ENCODE assay signal across 10 cellular contexts in genomic region chr1:27138368-27138767, GRCh38. TPM values are rescaled to one million over a fixed set of nuclear protein-coding genes. Genes with fewer than 3 reads are reported as not detected.
DNase-seq lines count a peak whose midpoint lies in the region; ATAC-seq, FAIRE-seq and TF ChIP-seq lines count a peak whose summit lies in the region.
"Had no signal": no experiment of that assay in that cellular context is flagged by ENCODE, and none has a peak within 500 bp of the region (broad histone marks: within the 10 kb centered on the region; RNA-seq: fewer than 3 reads in every experiment).

No MANE protein-coding gene starts in this region.

- H3K4me1 ChIP-seq in kidney (ENCODE audit: control insufficient read depth in 1 of 2, insufficient read depth in 1 of 2, low read depth in 1 of 2, low read length in 2 of 2) (peaks cover 15 to 31% of the 10 kb centered on the region in 2 donors), small intestine (ENCODE audit: control insufficient read depth in 2 of 2, insufficient read depth in 1 of 2, low read depth in 1 of 2, low read length in 1 of 2) (peaks cover 16 to 44% of the 10 kb centered on the region in 2 donors)

- TF ChIP-seq CTCF in HL-60 (IDR thresholded peaks at IDR 0.05; ENCODE audit: insufficient read depth, low read length) (no peak), kidney (IDR thresholded peaks at IDR 0.05; ENCODE audit: borderline replicate concordance, extremely low read depth, insufficient read depth) (no peak)

- H3K4me3 Mint-ChIP-seq in activated T-helper 17 cell treated with anti-CD3 and anti-CD28 coated beads, Interleukin-2, amount 50 U/mL, for 72 hours = peak overlapping the region; percentile 90

- H3K36me3 Mint-ChIP-seq in activated T-helper 17 cell treated with anti-CD3 and anti-CD28 coated beads, Interleukin-2, amount 50 U/mL, for 72 hours (ENCODE audit: low read depth) = no peaks in the 10 kb centered on the region

- peak overlapping the region; percentile 98 for H3K27ac Mint-ChIP-seq in activated T-helper 17 cell treated with anti-CD3 and anti-CD28 coated beads, Interleukin-2, amount 50 U/mL, for 72 hours

- H3K27ac ChIP-seq in HL-60 (replicated peaks) (peak overlapping the region; percentile 89), kidney (ENCODE audit: low read depth in 2 of 2, low read length in 2 of 2) (peak overlapping the region; percentile 41 to 56), small intestine (ENCODE audit: low read depth in 1 of 2, low read length in 1 of 2) (peak overlapping the region; percentile 71 to 96)

- intact Hi-C loops in kidney (cut with DNase I) = no loop called here

- 68 to 78% (median 70%) methylated on average over 10 of the region's 10 CpGs for WGBS in small intestine, 3 donors

- H3K4me3 ChIP-seq in HL-60 (replicated peaks; ENCODE audit: insufficient read depth, low read length) (no peak overlapping the region), kidney (ENCODE audit: low read length in 2 of 2) (no peak overlapping the region), small intestine (ENCODE audit: low read depth in 1 of 2, low read length in 2 of 2) (no peak overlapping the region)

- DNase-seq in HL-60 (ENCODE audit: low read depth in 1 of 2, low spot score in 1 of 2) (no peak), kidney (no peak), small intestine (no peak), NCI-H526 treated with DMSO at 0.1 percent for 48 hours (lab: John Stamatoyannopoulos, UW) (no peak)
- DNase-seq: activated effector memory CD4-positive, alpha-beta T cell treated with anti-CD3 and anti-CD28 coated beads, Interleukin-2, amount 50 U/mL, for 16 hours; DMS53; NCI-H226 had no signal

- no peak for FAIRE-seq in kidney (lab: Jason Lieb, UNC)
- no peak for FAIRE-seq in small intestine (lab: Jason Lieb, UNC)

- H3K9ac ChIP-seq in kidney (ENCODE audit: low read length in 2 of 2) = peak overlapping the region in 1 of 2 donors; percentile 40

- no peaks in the 10 kb centered on the region for H3K27me3 Mint-ChIP-seq in activated T-helper 17 cell treated with anti-CD3 and anti-CD28 coated beads, Interleukin-2, amount 50 U/mL, for 72 hours

- ATAC-seq in activated T-helper 17 cell treated with anti-CD3 and anti-CD28 coated beads, Interleukin-2, amount 50 U/mL, for 72 hours (replicated peaks) = no peak
- ATAC-seq in GM21825 (IDR thresholded peaks at IDR 0.05; ENCODE audit: unreplicated experiment) = no peak
- no peak for ATAC-seq in GM19463 (IDR thresholded peaks at IDR 0.05; ENCODE audit: unreplicated experiment)

- H3K9me3 ChIP-seq in kidney (ENCODE audit: control insufficient read depth in 1 of 2, low read length in 2 of 2) (no peaks in the 10 kb centered on the region), small intestine (ENCODE audit: control insufficient read depth, low read depth) (no peaks in the 10 kb centered on the region)

- H3K27me3 ChIP-seq in HL-60 (ENCODE audit: insufficient read depth, poor library complexity, severe bottlenecking) (no peaks in the 10 kb centered on the region), small intestine (ENCODE audit: control insufficient read depth in 2 of 2, insufficient read depth in 2 of 2, low read length in 2 of 2) (no peaks in the 10 kb centered on the region)

- no peaks in the 10 kb centered on the region for H3K9me3 Mint-ChIP-seq in activated T-helper 17 cell treated with anti-CD3 and anti-CD28 coated beads, Interleukin-2, amount 50 U/mL, for 72 hours

- peaks cover 36% of the 10 kb centered on the region for H3K4me1 Mint-ChIP-seq in activated T-helper 17 cell treated with anti-CD3 and anti-CD28 coated beads, Interleukin-2, amount 50 U/mL, for 72 hours

- H3K36me3 ChIP-seq in kidney (ENCODE audit: control insufficient read depth in 1 of 2, insufficient read depth in 2 of 2, low read length in 2 of 2) = no peaks in the 10 kb centered on the region
- no peaks in the 10 kb centered on the region for H3K36me3 ChIP-seq in small intestine (ENCODE audit: control insufficient read depth in 2 of 2, insufficient read depth in 2 of 2, low read length in 2 of 2)

RNA-seq across cellular contexts. Expression of gene SLC9A1, which starts 16.6 kb away (rescaled TPM):
- total RNA-seq in activated T-helper 17 cell treated with anti-CD3 and anti-CD28 coated beads, Interleukin-2, amount 50 U/mL, for 72 hours = 10 to 100 TPM; 15.3 to 20.6 TPM
- 29.8 TPM for total RNA-seq in kidney
- polyA plus RNA-seq in kidney (ENCODE audit: insufficient read depth, low read depth, low replicate concordance) = 19.3 TPM
- polyA plus RNA-seq in small intestine = 10 to 100 TPM; 40.2 to 41.3 (median 41.2) TPM
